Comparison of ENCODE assay signal across 8 cellular contexts in genomic region chr20:49045440-49046086, GRCh38. TPM values are rescaled to one million over a fixed set of nuclear protein-coding genes. Genes with fewer than 3 reads are reported as not detected.
A peak's percentile ranks its signal among the peaks of the same experiment; 100 is the strongest.
DNase-seq lines count a peak whose midpoint lies in the region.

No MANE protein-coding gene starts in this region.

- H3K27me3 ChIP-seq in Karpas-422 (ENCODE audit: low read length) = no peaks in the 10 kb centered on the region
- no peaks in the 10 kb centered on the region for H3K27me3 ChIP-seq in adipocyte (replicated peaks; ENCODE audit: control insufficient read depth, insufficient read depth, low read length)
- H3K27me3 ChIP-seq in iPS-15b (ENCODE audit: control insufficient read depth, insufficient read depth, low read length) = no peaks in the 10 kb centered on the region

- H3K4me1 ChIP-seq in Karpas-422 (ENCODE audit: low read length) = peaks cover 34% of the 10 kb centered on the region
- peaks cover 16% of the 10 kb centered on the region for H3K4me1 ChIP-seq in adipocyte (ENCODE audit: control insufficient read depth, insufficient read depth, low read length)
- peaks cover 4% of the 10 kb centered on the region for H3K4me1 ChIP-seq in iPS-15b (ENCODE audit: control insufficient read depth, insufficient read depth, low read length)

- H3K4me2 ChIP-seq in Karpas-422 (ENCODE audit: low read depth, low read length, poor library complexity, severe bottlenecking) = peak overlapping the region; percentile 87

- H4K20me1 ChIP-seq in Karpas-422 (ENCODE audit: insufficient read depth, low read depth, low read length) = peaks cover 21% of the 10 kb centered on the region; the same call in 1 of the 2 replicates

- H3K9ac ChIP-seq in Karpas-422 (ENCODE audit: low read length) (peak overlapping the region; percentile 85), adipocyte (ENCODE audit: low read length) (peak overlapping the region; percentile 89), iPS-15b (ENCODE audit: low read depth, low read length) (peak overlapping the region; percentile 65)

- H2AFZ ChIP-seq in Karpas-422 (ENCODE audit: low read length) = peak overlapping the region; percentile 77

- peaks cover 43% of the 10 kb centered on the region for H3K79me2 ChIP-seq in Karpas-422 (ENCODE audit: low read length)

- no peaks in the 10 kb centered on the region for H3K9me2 ChIP-seq in Karpas-422 (replicated peaks; ENCODE audit: insufficient read depth, low read length)

- peak overlapping the region; percentile 58 for H3K27ac ChIP-seq in Karpas-422 (ENCODE audit: low read length)
- H3K27ac ChIP-seq in skin epidermis = peak overlapping the region in 20 of 21 experiments; percentile 15 to 96 (median 90)

- DNase-seq in NCI-H1092 treated with DMSO at 0.1 percent for 48 hours (lab: John Stamatoyannopoulos, UW) (peak; percentile 24), NCI-H1092 (lab: John Stamatoyannopoulos, UW) (no peak), Karpas-422 (peak; percentile 66), adipocyte (ENCODE audit: low read depth) (peak; percentile 28), 8988T (no peak), iPS-NIHi7 (ENCODE audit: extremely low spot score) (no peak)

- peak overlapping the region; percentile 76 for H3K4me3 ChIP-seq in Karpas-422 (ENCODE audit: low read length)
- H3K4me3 ChIP-seq in adipocyte (ENCODE audit: low read length) = peak overlapping the region; percentile 99
- peak overlapping the region; percentile 99 for H3K4me3 ChIP-seq in iPS-15b (ENCODE audit: low read depth, low read length)
- H3K4me3 ChIP-seq in skin epidermis = peak overlapping the region; percentile 84 to 100 (median 97)

- H3K9me3 ChIP-seq in Karpas-422 (ENCODE audit: low read length) = no peaks in the 10 kb centered on the region
- no peaks in the 10 kb centered on the region for H3K9me3 ChIP-seq in adipocyte (ENCODE audit: control insufficient read depth, low read length)
- H3K9me3 ChIP-seq in iPS-15b (ENCODE audit: control insufficient read depth, insufficient read depth, low read length) = no peaks in the 10 kb centered on the region

- peaks cover 19% of the 10 kb centered on the region for H3K36me3 ChIP-seq in Karpas-422 (ENCODE audit: insufficient read depth, low read length)
- no peaks in the 10 kb centered on the region for H3K36me3 ChIP-seq in adipocyte (ENCODE audit: control insufficient read depth, insufficient read depth, low read length, severe bottlenecking)
- peaks cover 3% of the 10 kb centered on the region for H3K36me3 ChIP-seq in iPS-15b (ENCODE audit: control insufficient read depth, insufficient read depth, low read length)

RNA-seq across cellular contexts. Expression of gene CSE1L, which starts 0.5 kb away (rescaled TPM):
- total RNA-seq in Karpas-422 (2014; rRNA removed; shearing (Covaris generic); ENCODE audit: low replicate concordance) = 39.1 and 82.3 TPM in 2 replicates

Comparison
In these comparisons a context has a peak if more than half of its experiments do, and no peak if none do; other contexts are left out.
1. DNase-seq: peak in NCI-H1092 treated with DMSO at 0.1 percent for 48 hours (single experiment), Karpas-422 (single experiment) and adipocyte (single experiment); none in NCI-H1092 (single experiment), 8988T (single experiment) and iPS-NIHi7 (single experiment).
2. Peak in every context shown above with its lines, with median percentiles within 50 percentile points of each other: H3K4me3 ChIP-seq and H3K9ac ChIP-seq.